Comparison of ENCODE assay signal across 13 cellular contexts in the genomic region with DNA sequence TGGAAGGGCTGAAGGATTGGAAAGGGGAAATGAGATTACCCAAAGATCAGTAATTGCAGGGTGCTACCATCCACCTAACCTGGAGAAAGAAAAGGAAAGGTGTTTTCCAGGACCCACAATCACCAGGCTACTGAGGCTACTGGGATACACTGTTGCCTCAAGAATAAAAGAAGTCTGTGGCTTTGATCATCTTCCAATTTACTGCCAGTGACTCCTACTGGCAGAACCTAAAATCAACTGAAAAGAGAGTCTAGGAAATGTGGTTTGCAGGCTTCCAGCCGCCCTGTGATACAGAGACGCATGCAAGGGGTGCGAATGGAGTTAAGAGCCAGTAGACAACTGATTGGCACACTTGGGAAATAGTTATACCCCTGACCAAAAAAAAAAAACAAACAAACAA. TPM values are rescaled to one million over a fixed set of nuclear protein-coding genes. Genes with fewer than 3 reads are reported as not detected.
DNase-seq lines count a peak whose midpoint lies in the region; ATAC-seq and TF ChIP-seq lines count a peak whose summit lies in the region.
"Had no signal": no experiment of that assay in that cellular context is flagged by ENCODE, and none has a peak within 500 bp of the region (broad histone marks: within the 10 kb centered on the region; RNA-seq: fewer than 3 reads in every experiment).

No MANE protein-coding gene starts in this region.

- no peaks in the 10 kb centered on the region for H4K20me1 ChIP-seq in PC-3 (ENCODE audit: low read length)
- no peaks in the 10 kb centered on the region for H4K20me1 ChIP-seq in OCI-LY7 (ENCODE audit: insufficient read depth, low read length)

- no peaks in the 10 kb centered on the region for H3K9me3 ChIP-seq in cardiac muscle cell (ENCODE audit: low read depth)
- no peaks in the 10 kb centered on the region for H3K9me3 ChIP-seq in PC-3 (ENCODE audit: low read length)
- H3K9me3 ChIP-seq in thyroid gland = no peaks in the 10 kb centered on the region
- no peaks in the 10 kb centered on the region for H3K9me3 ChIP-seq in OCI-LY7 (ENCODE audit: low read length)
- H3K9me3 ChIP-seq: upper lobe of left lung had no signal

- WGBS in thyroid gland, 2 donors = 72 to 78% methylated on average over 3 of the region's 3 CpGs

- CTCF ChIA-PET in PC-3 (lab: Charles Lee) = interaction anchor here (0.6 kb wide), 1 partner anchor 570 kb away, joined by 9 read pairs; no protein-coding TSS in a partner anchor
- CTCF ChIA-PET in OCI-LY7 (lab: Charles Lee; ENCODE audit: unreplicated experiment) = no interaction called here

- TF ChIP-seq CTCF in cardiac muscle cell (IDR thresholded peaks at IDR 0.05; ENCODE audit: low read depth, low read length) = peak; percentile 38
- TF ChIP-seq CTCF in PC-3 (conservative IDR thresholded peaks at IDR 0.05; ENCODE audit: low read depth, low read length) = peak; percentile 48
- TF ChIP-seq CTCF in thyroid gland (IDR thresholded peaks at IDR 0.05) = no peak
- TF ChIP-seq CTCF in OCI-LY7 (conservative IDR thresholded peaks at IDR 0.05; ENCODE audit: low read length) = no peak

- no peak overlapping the region for H3K4me2 ChIP-seq in PC-3 (ENCODE audit: low read length)
- no peak overlapping the region for H3K4me2 ChIP-seq in OCI-LY7 (ENCODE audit: low read length)

- H3K4me3 ChIP-seq in cardiac muscle cell (no peak overlapping the region), PC-3 (ENCODE audit: low read length) (no peak overlapping the region), thyroid gland (replicated peaks in 1 of 3) (no peak overlapping the region), OCI-LY7 (ENCODE audit: low read depth, low read length, poor library complexity, severe bottlenecking) (no peak overlapping the region)
- H3K4me3 ChIP-seq: upper lobe of left lung had no signal

- no peaks in the 10 kb centered on the region for H3F3A ChIP-seq in PC-3 (ENCODE audit: low read length, unreplicated experiment)

- no peaks in the 10 kb centered on the region for H3K9me2 ChIP-seq in PC-3 (replicated peaks; ENCODE audit: low read length)
- H3K9me2 ChIP-seq in OCI-LY7 (ENCODE audit: insufficient read depth, low read length) = no peaks in the 10 kb centered on the region

- no peak for TF ChIP-seq POLR2A in thyroid gland (IDR thresholded peaks at IDR 0.05)

- BruUV-seq in PC-3 (replicated peaks; lab: Mats Ljungman, UMichigan) (no TSS peak), OCI-LY7 (replicated peaks; lab: Mats Ljungman, UMichigan) (no TSS peak)

- H3K27ac ChIP-seq in cardiac muscle cell (no peak overlapping the region), PC-3 (ENCODE audit: low read length) (no peak overlapping the region), thyroid gland (no peak overlapping the region), OCI-LY7 (ENCODE audit: low read depth, low read length, poor library complexity, severe bottlenecking) (no peak overlapping the region)
- H3K27ac ChIP-seq: parathyroid adenoma, upper lobe of left lung had no signal

- no peaks in the 10 kb centered on the region for H3K36me3 ChIP-seq in cardiac muscle cell
- H3K36me3 ChIP-seq in PC-3 (ENCODE audit: low read depth, low read length) = no peaks in the 10 kb centered on the region
- no peaks in the 10 kb centered on the region for H3K36me3 ChIP-seq in thyroid gland
- H3K36me3 ChIP-seq in OCI-LY7 (ENCODE audit: insufficient read depth, low read length) = no peaks in the 10 kb centered on the region
- H3K36me3 ChIP-seq: upper lobe of left lung had no signal

- POLR2A ChIA-PET in PC-3 (lab: Charles Lee; ENCODE audit: unreplicated experiment) = no interaction called here
- POLR2A ChIA-PET in OCI-LY7 (lab: Charles Lee) = interaction anchor here (0.7 kb wide), 1 partner anchor 97 kb away, joined by 5 read pairs; no protein-coding TSS in a partner anchor

- H3K4me1 ChIP-seq in cardiac muscle cell (ENCODE audit: low read depth) (no peaks in the 10 kb centered on the region), PC-3 (ENCODE audit: insufficient read depth, low read length) (no peaks in the 10 kb centered on the region), thyroid gland (no peaks in the 10 kb centered on the region), OCI-LY7 (ENCODE audit: insufficient read depth, low read length, poor library complexity, severe bottlenecking) (no peaks in the 10 kb centered on the region)
- H3K4me1 ChIP-seq: parathyroid adenoma, upper lobe of left lung had no signal

- intact Hi-C loops in cardiac septum (cut with DNase I) (no loop called here), PC-3 (cut with micrococcal nuclease) (no loop called here), thyroid gland (cut with DNase I) (no loop called here), OCI-LY7 (cut with micrococcal nuclease; ENCODE audit: unreplicated experiment) (no loop called here)

- ATAC-seq in PC-3 (peak; percentile 45; the same call in 1 of the 2 replicates), HG02840 (IDR thresholded peaks at IDR 0.05; ENCODE audit: low FRiP score, unreplicated experiment) (no peak)
- ATAC-seq: activated naive CD4-positive, alpha-beta T cell treated with anti-CD3 and anti-CD28 coated beads, Interleukin-2, amount 50 U/mL, for 72 hours had no signal

- H3K27me3 ChIP-seq in cardiac muscle cell (no peaks in the 10 kb centered on the region), PC-3 (ENCODE audit: low read length) (no peaks in the 10 kb centered on the region), thyroid gland (no peaks in the 10 kb centered on the region)
- H3K27me3 ChIP-seq: upper lobe of left lung had no signal

- DNase-seq in cardiac muscle cell (ENCODE audit: low read depth in 1 of 2, low spot score in 1 of 2) (peak in 1 of 2 donors; percentile 46), cardiac septum (ENCODE audit: low spot score) (no peak), PC-3 (peak; percentile 28), fibroblast of gingiva (ENCODE audit: low read depth) (peak; percentile 16), thyroid gland (no peak), OCI-LY7 (ENCODE audit: low spot score) (no peak), DMS114 treated with DMSO at 0.1 percent for 48 hours (lab: John Stamatoyannopoulos, UW; ENCODE audit: unreplicated experiment) (no peak)
- DNase-seq: activated CD4-positive, alpha-beta T cell treated with anti-CD3 and anti-CD28 coated beads for 1 hour; NCI-H1048; upper lobe of left lung had no signal

- no peak overlapping the region for H3K9ac ChIP-seq in PC-3 (ENCODE audit: low read length)
- H3K9ac ChIP-seq: parathyroid adenoma had no signal

- H3K79me2 ChIP-seq in PC-3 (ENCODE audit: low read length) (no peaks in the 10 kb centered on the region), OCI-LY7 (ENCODE audit: insufficient read depth, low read depth, low read length) (no peaks in the 10 kb centered on the region)
- H3K79me2 ChIP-seq: parathyroid adenoma had no signal

- H2AFZ ChIP-seq in PC-3 (ENCODE audit: low read length) = no peak overlapping the region
- no peak overlapping the region for H2AFZ ChIP-seq in OCI-LY7 (ENCODE audit: low read length)
- H2AFZ ChIP-seq: parathyroid adenoma had no signal

RNA-seq across cellular contexts. Expression of gene TTL, which starts 16.6 kb away (rescaled TPM):
- total RNA-seq in cardiac muscle cell (21.8 and 29.7 TPM in 2 replicates), cardiac septum (54.1 TPM), PC-3 (2014; rRNA removed) (31.4 and 33.5 TPM in 2 replicates), thyroid gland (10 to 100 TPM; 12.0 to 22.2 (median 19.0) TPM), OCI-LY7 (2022) (45.1 and 48.7 TPM in 2 replicates)
- polyA plus RNA-seq in cardiac muscle cell = 26.3 and 32.6 TPM in 2 replicates
- total RNA-seq in OCI-LY7 (2014; rRNA removed; shearing (Covaris generic)) = 27.1 and 32.9 TPM in 2 replicates

RNA-seq across cellular contexts. Expression of gene RGPD8, which starts 31.9 kb away (rescaled TPM):
- total RNA-seq in cardiac muscle cell (8.4 and 17.0 TPM in 2 replicates), cardiac septum (10.6 TPM), PC-3 (2014; rRNA removed) (8.4 and 13.6 TPM in 2 replicates), thyroid gland (10 to 100 TPM; 32.2 to 55.5 (median 45.2) TPM), OCI-LY7 (2022) (0.22 TPM in 1 of 2 replicates, not detected in the other)
- polyA plus RNA-seq in cardiac muscle cell = 3.9 and 4.2 TPM in 2 replicates
- total RNA-seq in OCI-LY7 (2014; rRNA removed; shearing (Covaris generic)) = 0.44 TPM in 1 of 2 replicates, not detected in the other

Comparison
In these comparisons a context has a peak if more than half of its experiments do, and no peak if none do; other contexts are left out.
1. DNase-seq: peak in PC-3 (single experiment) and fibroblast of gingiva (single experiment); none in cardiac septum (single experiment), thyroid gland (0 of 2), OCI-LY7 (single experiment) and DMS114 treated with DMSO at 0.1 percent for 48 hours (single experiment).
2. CTCF ChIP-seq: peak in cardiac muscle cell (single experiment) and PC-3 (single experiment); none in thyroid gland (0 of 6) and OCI-LY7 (single experiment).